ENCODE assay signal across 8 cellular contexts in the genomic region with DNA sequence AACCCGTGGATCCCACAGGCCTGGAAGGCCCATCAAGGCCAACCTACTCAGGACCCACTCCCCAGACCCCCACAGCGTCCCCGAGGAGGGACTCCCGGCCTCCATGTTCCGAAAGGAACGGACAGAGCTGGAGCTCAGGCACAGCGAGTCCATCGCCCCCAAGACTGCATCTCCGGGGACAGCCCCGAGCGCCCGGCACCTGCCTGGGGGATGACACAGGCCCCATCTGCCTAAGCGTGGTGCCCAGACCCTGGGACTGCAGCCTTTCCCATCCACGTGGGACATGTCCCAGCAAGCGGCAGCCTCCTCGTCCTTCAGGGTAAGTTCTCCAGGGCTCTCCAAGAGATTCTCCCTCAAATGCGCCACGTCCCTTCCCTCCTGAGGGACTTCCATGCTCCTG. TPM values are rescaled to one million over a fixed set of nuclear protein-coding genes. Genes with fewer than 3 reads are reported as not detected.
"Had no signal": no experiment of that assay in that cellular context is flagged by ENCODE, and none has a peak within 500 bp of the region (broad histone marks: within the 10 kb centered on the region; RNA-seq: fewer than 3 reads in every experiment).

No MANE protein-coding gene starts in this region.

- H2AFZ ChIP-seq: GM23248 had no signal

- ATAC-seq: K562 had no signal

- FAIRE-seq: H54, HTR-8/SVneo, K562 had no signal

- DNase-seq: GM23248, GOT3, H9, HCEC 1CT, IMR-90 had no signal

- H3K9ac ChIP-seq: GM23248 had no signal

- H3K27ac ChIP-seq: GM23248 had no signal

- H3K4me3 ChIP-seq: GM23248, K562 had no signal

RNA-seq across cellular contexts. Expression of a gene that starts 12.1 kb away (rescaled TPM):
- total RNA-seq: GM23248, H9, IMR-90, K562 had no signal
- polyA plus RNA-seq: GM23248, IMR-90, K562 had no signal
